8 cellular contexts compared by ENCODE assay signal in the genomic region with DNA sequence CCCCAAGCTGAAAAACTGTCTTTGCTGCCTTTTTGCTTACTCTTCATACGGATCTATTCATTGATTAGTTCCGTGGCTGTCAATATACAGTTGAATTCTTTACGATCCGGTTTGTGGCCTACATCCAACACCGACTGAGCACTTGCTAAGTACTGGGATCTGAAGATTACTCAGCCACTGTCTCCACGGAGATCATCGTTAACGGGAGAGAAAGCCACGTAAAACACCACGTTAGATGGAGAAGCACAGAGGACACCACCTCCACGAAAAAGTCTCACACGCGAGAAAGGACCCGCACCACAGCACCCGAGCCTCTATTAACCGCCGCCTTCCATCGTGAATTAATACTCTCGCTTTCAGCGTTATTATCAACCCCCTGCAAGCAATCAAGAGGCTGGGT. TPM values are rescaled to one million over a fixed set of nuclear protein-coding genes. Genes with fewer than 3 reads are reported as not detected.
DNase-seq lines count a peak whose midpoint lies in the region; ATAC-seq, FAIRE-seq and TF ChIP-seq lines count a peak whose summit lies in the region.

No MANE protein-coding gene starts in this region.

- no CpG with 5 or more reads among the region's 20 CpGs for WGBS in iPS DF 6.9 (ENCODE audit: insufficient coverage, insufficient read length)
- 1% methylated on average over 20 of the region's 20 CpGs for WGBS in small intestine, 3 donors

- H3K27me3 ChIP-seq in BE2C (no peaks in the 10 kb centered on the region), iPS DF 6.9 (ENCODE audit: control insufficient read depth, insufficient read depth, low read length) (no peaks in the 10 kb centered on the region), small intestine (ENCODE audit: control insufficient read depth in 2 of 2, insufficient read depth in 2 of 2, low read length in 2 of 2) (no peaks in the 10 kb centered on the region)

- H3K27ac ChIP-seq in iPS DF 6.9 (ENCODE audit: low read length) (no peak overlapping the region), small intestine (ENCODE audit: low read depth in 1 of 2, low read length in 1 of 2) (peak overlapping the region; percentile 88 to 98)

- peaks cover 30% of the 10 kb centered on the region for H3K4me1 Mint-ChIP-seq in activated naive CD8-positive, alpha-beta T cell treated with anti-CD3 and anti-CD28 coated beads for 36 hours

- no peak for DNase-seq in BE2C
- no peak for DNase-seq in activated naive CD8-positive, alpha-beta T cell treated with anti-CD3 and anti-CD28 coated beads for 36 hours
- no peak for DNase-seq in iPS DF 6.9 (ENCODE audit: low read depth, low spot score)
- DNase-seq in small intestine, result no peak
- no peak for DNase-seq in NCI-H1694 (lab: John Stamatoyannopoulos, UW)
- DNase-seq in DMS153 (lab: John Stamatoyannopoulos, UW), result no peak

- no peak for FAIRE-seq in small intestine (lab: Jason Lieb, UNC)

- H3K9me3 ChIP-seq in BE2C, result no peaks in the 10 kb centered on the region
- no peaks in the 10 kb centered on the region for H3K9me3 ChIP-seq in iPS DF 6.9 (ENCODE audit: control insufficient read depth, insufficient read depth, low read length)
- H3K9me3 ChIP-seq in small intestine (ENCODE audit: control insufficient read depth, low read depth), result no peaks in the 10 kb centered on the region

- H3K4me3 Mint-ChIP-seq in activated naive CD8-positive, alpha-beta T cell treated with anti-CD3 and anti-CD28 coated beads for 36 hours, result peak overlapping the region; percentile 97

- TF ChIP-seq CTCF in BE2C (IDR thresholded peaks at IDR 0.05; ENCODE audit: low read depth, low read length), result no peak

- no peaks in the 10 kb centered on the region for H3K9me3 Mint-ChIP-seq in activated naive CD8-positive, alpha-beta T cell treated with anti-CD3 and anti-CD28 coated beads for 36 hours

- peaks cover 4% of the 10 kb centered on the region for H3K36me3 Mint-ChIP-seq in activated naive CD8-positive, alpha-beta T cell treated with anti-CD3 and anti-CD28 coated beads for 36 hours

- ATAC-seq in HG02970 (IDR thresholded peaks at IDR 0.05; ENCODE audit: low FRiP score, unreplicated experiment) (peak; percentile 1), GM18858 (IDR thresholded peaks at IDR 0.05; ENCODE audit: unreplicated experiment) (no peak)

- peak overlapping the region; percentile 94 for H3K27ac Mint-ChIP-seq in activated naive CD8-positive, alpha-beta T cell treated with anti-CD3 and anti-CD28 coated beads for 36 hours

- H3K4me1 ChIP-seq in BE2C, result no peaks in the 10 kb centered on the region
- 0 out of 2 replicates have a peak, but pooled peaks cover 1% of the 10 kb centered on the region for H3K4me1 ChIP-seq in iPS DF 6.9 (ENCODE audit: control insufficient read depth, insufficient read depth, low read length)
- H3K4me1 ChIP-seq in small intestine (ENCODE audit: control insufficient read depth in 2 of 2, insufficient read depth in 1 of 2, low read depth in 1 of 2, low read length in 1 of 2), result peaks cover 0 to 8% of the 10 kb centered on the region in 2 donors

- no peaks in the 10 kb centered on the region for H3K27me3 Mint-ChIP-seq in activated naive CD8-positive, alpha-beta T cell treated with anti-CD3 and anti-CD28 coated beads for 36 hours

- H3K4me3 ChIP-seq in BE2C (ENCODE audit: low read depth, low read length) (peak overlapping the region; percentile 98), iPS DF 6.9 (ENCODE audit: low read length) (peak overlapping the region; percentile 74), small intestine (ENCODE audit: low read depth in 1 of 2, low read length in 2 of 2) (peak overlapping the region; percentile 86 to 94)

- H3K36me3 ChIP-seq in BE2C (peaks cover 17% of the 10 kb centered on the region), iPS DF 6.9 (ENCODE audit: control insufficient read depth, insufficient read depth, low read length) (no peaks in the 10 kb centered on the region; the same call in 1 of the 2 replicates), small intestine (ENCODE audit: control insufficient read depth in 2 of 2, insufficient read depth in 2 of 2, low read length in 2 of 2) (no peaks in the 10 kb centered on the region)

RNA-seq across cellular contexts. Expression of a gene that starts 0.7 kb away (rescaled TPM):
- 99.2 TPM for polyA plus RNA-seq in BE2C (2012; ENCODE audit: insufficient read depth, insufficient read length, low read depth)
- 10 to 100 TPM; 32.3 to 37.6 TPM for total RNA-seq in activated naive CD8-positive, alpha-beta T cell treated with anti-CD3 and anti-CD28 coated beads for 36 hours
- 10 to 100 TPM in 1 of 3 donors, 1 to 10 TPM in 2; 3.8 to 13.2 (median 9.7) TPM for polyA plus RNA-seq in small intestine

RNA-seq across cellular contexts. Expression of a gene that starts 1.0 kb away (rescaled TPM):
- 12.7 TPM for polyA plus RNA-seq in BE2C (2012; ENCODE audit: insufficient read depth, insufficient read length, low read depth)
- total RNA-seq in activated naive CD8-positive, alpha-beta T cell treated with anti-CD3 and anti-CD28 coated beads for 36 hours, result 10 to 100 TPM; 12.3 to 12.5 TPM
- 10 to 100 TPM; 13.2 to 26.8 (median 14.9) TPM for polyA plus RNA-seq in small intestine
